Comparison of ENCODE assay signal across 8 cellular contexts in the genomic region with DNA sequence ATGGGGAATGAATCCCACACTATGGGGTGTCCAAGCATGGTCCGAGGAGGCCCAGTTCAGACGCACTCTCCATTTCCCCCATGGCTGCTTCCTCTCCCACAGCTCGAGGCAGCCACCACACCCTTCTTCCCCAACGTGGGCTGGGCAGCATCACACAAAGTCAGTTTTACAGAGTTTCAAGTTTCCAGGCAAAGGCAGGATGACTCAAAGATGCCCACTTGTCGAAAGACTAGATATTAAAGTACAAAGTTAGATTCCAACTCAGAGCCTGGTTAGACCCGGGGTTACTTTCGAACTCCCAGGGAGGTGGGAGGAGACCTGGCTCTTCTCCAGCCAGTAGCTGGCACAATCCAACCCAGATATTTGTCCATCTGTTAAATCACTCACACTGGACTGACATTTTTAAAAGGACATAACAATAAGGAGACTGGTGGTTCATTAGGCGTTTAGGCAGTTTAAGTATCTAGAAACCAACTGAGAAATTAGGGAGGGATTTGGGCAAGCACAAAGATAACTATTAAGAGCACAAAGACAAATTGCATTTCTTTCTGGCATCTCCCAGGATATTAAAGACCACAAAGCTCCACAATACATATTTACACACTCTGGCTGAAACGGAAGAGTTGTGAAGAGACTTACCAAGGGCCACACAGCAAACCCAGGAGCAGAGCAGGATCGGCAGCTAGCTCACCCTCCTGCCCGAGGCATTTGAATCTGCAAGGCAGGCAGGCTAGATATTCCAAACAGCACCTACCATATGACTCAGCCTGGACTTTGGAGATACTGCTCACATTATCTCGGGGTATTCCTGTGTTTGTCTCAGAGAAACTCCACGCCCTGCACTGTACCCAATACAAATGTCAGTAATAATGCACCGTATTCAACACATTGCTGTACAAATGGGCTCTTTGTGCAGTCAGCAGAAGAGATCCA. TPM values are rescaled to one million over a fixed set of nuclear protein-coding genes. Genes with fewer than 3 reads are reported as not detected.
DNase-seq lines count a peak whose midpoint lies in the region; ATAC-seq and TF ChIP-seq lines count a peak whose summit lies in the region.

No MANE protein-coding gene starts in this region.

- TF ChIP-seq POLR2A in tibial nerve (IDR thresholded peaks at IDR 0.05): no peak

- H3K36me3 ChIP-seq in tibial nerve (no peaks in the 10 kb centered on the region), H7 (replicated peaks; ENCODE audit: control insufficient read depth, insufficient read depth, low read length) (no peaks in the 10 kb centered on the region)

- DNase-seq in NCI-H1092 treated with DMSO at 0.1 percent for 48 hours (lab: John Stamatoyannopoulos, UW): peak; percentile 12
- DNase-seq in NCI-H1092 (lab: John Stamatoyannopoulos, UW): no peak
- DNase-seq in dedifferentiated amniotic fluid mesenchymal stem cell (ENCODE audit: extremely low spot score): peak; percentile 18
- DNase-seq in left lobe of liver (ENCODE audit: low spot score): peak; percentile 88
- DNase-seq in tibial nerve (ENCODE audit: low spot score in 2 of 2): no peak
- no peak for DNase-seq in activated CD8-positive, alpha-beta T cell treated with anti-CD3 and anti-CD28 coated beads, Interleukin-2, amount 10 ng/mL, durations not matched to agents 7 days and 5 days
- DNase-seq in activated CD4-positive, alpha-beta T cell treated with anti-CD3 and anti-CD28 coated beads for 1 hour: no peak
- DNase-seq in H7: no peak

- no peaks in the 10 kb centered on the region for H3K4me1 Mint-ChIP-seq in activated CD8-positive, alpha-beta T cell treated with anti-CD3 and anti-CD28 coated beads, Interleukin-2, amount 10 ng/mL, durations not matched to agents 7 days and 5 days (ENCODE audit: low read depth)

- no peak overlapping the region for H3K27ac Mint-ChIP-seq in activated CD8-positive, alpha-beta T cell treated with anti-CD3 and anti-CD28 coated beads, Interleukin-2, amount 10 ng/mL, durations not matched to agents 7 days and 5 days

- peak overlapping the region; percentile 25 to 78 (median 75) for H3K27ac ChIP-seq in tibial nerve

- no peaks in the 10 kb centered on the region for H3K9me3 ChIP-seq in tibial nerve

- no peak for TF ChIP-seq CTCF in tibial nerve (IDR thresholded peaks at IDR 0.05)

- CTCF ChIA-PET in activated CD8-positive, alpha-beta T cell treated with anti-CD3 and anti-CD28 coated beads, Interleukin-2, amount 10 ng/mL, durations not matched to agents 7 days and 5 days (lab: Charles Lee): no interaction called here

- WGBS in tibial nerve, 2 donors: 20 to 25% methylated on average over 13 to 14 of the region's 14 CpGs

- POLR2A ChIA-PET in activated CD8-positive, alpha-beta T cell treated with anti-CD3 and anti-CD28 coated beads, Interleukin-2, amount 10 ng/mL, durations not matched to agents 7 days and 5 days (lab: Charles Lee): no interaction called here

- no peaks in the 10 kb centered on the region for H3K27me3 ChIP-seq in tibial nerve
- H3K27me3 ChIP-seq in H7 (ENCODE audit: control insufficient read depth, insufficient read depth, low read length): no peaks in the 10 kb centered on the region

- peaks cover 5% of the 10 kb centered on the region for H3K27me3 Mint-ChIP-seq in activated CD8-positive, alpha-beta T cell treated with anti-CD3 and anti-CD28 coated beads, Interleukin-2, amount 10 ng/mL, durations not matched to agents 7 days and 5 days (ENCODE audit: low read depth)

- TF ChIP-seq EP300 in tibial nerve (IDR thresholded peaks at IDR 0.05): no peak

- no peaks in the 10 kb centered on the region for H3K36me3 Mint-ChIP-seq in activated CD8-positive, alpha-beta T cell treated with anti-CD3 and anti-CD28 coated beads, Interleukin-2, amount 10 ng/mL, durations not matched to agents 7 days and 5 days (ENCODE audit: low read depth)

- H3K9me3 Mint-ChIP-seq in activated CD8-positive, alpha-beta T cell treated with anti-CD3 and anti-CD28 coated beads, Interleukin-2, amount 10 ng/mL, durations not matched to agents 7 days and 5 days (ENCODE audit: insufficient read depth): no peaks in the 10 kb centered on the region

- H3K4me3 ChIP-seq in tibial nerve (peak overlapping the region; percentile 5 to 28 (median 9)), H7 (ENCODE audit: insufficient read depth, low read depth, low read length) (no peak overlapping the region)

- ATAC-seq in left lobe of liver: peak; percentile 90
- ATAC-seq in activated CD8-positive, alpha-beta T cell treated with anti-CD3 and anti-CD28 coated beads, Interleukin-2, amount 10 ng/mL, durations not matched to agents 7 days and 5 days: no peak

- H3K4me1 ChIP-seq in tibial nerve: peaks cover 0 to 28% (median 13%) of the 10 kb centered on the region in 4 donors

- H3K4me3 Mint-ChIP-seq in activated CD8-positive, alpha-beta T cell treated with anti-CD3 and anti-CD28 coated beads, Interleukin-2, amount 10 ng/mL, durations not matched to agents 7 days and 5 days: no peak overlapping the region

RNA-seq across cellular contexts. Expression of a gene that starts 34.8 kb away (rescaled TPM):
- total RNA-seq in left lobe of liver: 2.6 TPM
- 10 to 100 TPM in 3 of 4 donors, 1 to 10 TPM in 1; 9.0 to 16.1 (median 14.6) TPM for total RNA-seq in tibial nerve
- under 1 TPM; 0.18 to 0.60 TPM for total RNA-seq in activated CD8-positive, alpha-beta T cell treated with anti-CD3 and anti-CD28 coated beads, Interleukin-2, amount 10 ng/mL, durations not matched to agents 7 days and 5 days
- 0.62 and 1.3 TPM in 2 replicates for total RNA-seq in H7 (2014; rRNA removed; shearing (Covaris generic))

Comparison
In these comparisons a context has a peak if more than half of its experiments do, and no peak if none do; other contexts are left out.
1. DNase-seq: peak in NCI-H1092 treated with DMSO at 0.1 percent for 48 hours (single experiment), dedifferentiated amniotic fluid mesenchymal stem cell (single experiment) and left lobe of liver (single experiment); none in NCI-H1092 (single experiment), tibial nerve (0 of 2), activated CD8-positive, alpha-beta T cell treated with anti-CD3 and anti-CD28 coated beads, Interleukin-2, amount 10 ng/mL, durations not matched to agents 7 days and 5 days (single experiment), activated CD4-positive, alpha-beta T cell treated with anti-CD3 and anti-CD28 coated beads for 1 hour (single experiment) and H7 (single experiment).